Comparison of ENCODE assay signal across 17 cellular contexts in genomic region chr3:30505866-30506517, GRCh38.
"Had no signal": no experiment of that assay in that cellular context is flagged by ENCODE, and none has a peak within 500 bp of the region (broad histone marks: within the 10 kb centered on the region; RNA-seq: fewer than 3 reads in every experiment).

No MANE protein-coding gene starts in this region.

- ATAC-seq: activated CD4-positive, CD25-positive, alpha-beta regulatory T cell treated with anti-CD3 and anti-CD28 coated beads, Interleukin-2, amount 50 U/mL, for 24 hours; activated CD8-positive, alpha-beta T cell treated with anti-CD3 and anti-CD28 coated beads, Interleukin-2, amount 10 ng/mL, durations not matched to agents 7 days and 5 days; effector memory CD8-positive, alpha-beta T cell; gastroesophageal sphincter; heart left ventricle; left lung; right cardiac atrium; stimulated activated naive CD8-positive, alpha-beta T cell treated with anti-CD3 and anti-CD28 coated beads, Interleukin-15, amount 100 ng/mL, for 72 hours had no signal

- H3K36me3 ChIP-seq: esophagus squamous epithelium, gastroesophageal sphincter, heart left ventricle, left lung, suprapubic skin had no signal

- H3K27ac ChIP-seq: esophagus squamous epithelium, gastroesophageal sphincter, heart left ventricle, left lung, skin epidermis, suprapubic skin had no signal

- H3K27me3 ChIP-seq: esophagus squamous epithelium, gastroesophageal sphincter, heart left ventricle, left lung, suprapubic skin had no signal

- H3K4me3 ChIP-seq: esophagus squamous epithelium, gastroesophageal sphincter, heart left ventricle, left lung, skin epidermis, suprapubic skin had no signal

- H3K4me1 ChIP-seq: esophagus squamous epithelium, suprapubic skin had no signal

- H3K9me3 ChIP-seq: esophagus squamous epithelium, gastroesophageal sphincter, heart left ventricle, left lung, suprapubic skin had no signal

- DNase-seq: activated CD4-positive, alpha-beta T cell treated with anti-CD3 and anti-CD28 coated beads, Interleukin-2, amount 10 ng/mL, durations not matched to agents 7 days and 5 days; activated CD8-positive, alpha-beta T cell treated with anti-CD3 and anti-CD28 coated beads, Interleukin-2, amount 10 ng/mL, durations not matched to agents 7 days and 5 days; activated effector memory CD4-positive, alpha-beta T cell treated with Interleukin-2 at 50 U/mL for 16 hours; activated T-cell treated with anti-CD3 and anti-CD28 coated beads, Interleukin-2, amount 50 U/mL, for 24 hours; effector memory CD8-positive, alpha-beta T cell; esophagus squamous epithelium; heart left ventricle; left lung; occipital lobe; right cardiac atrium; stimulated activated CD4-positive, alpha-beta T cell treated with anti-CD3 and anti-CD28 coated beads, Interleukin-15, amount 100 ng/mL, for 24 hours; stimulated activated CD4-positive, alpha-beta T cell treated with anti-CD3 and anti-CD28 coated beads, Interleukin-2, amount 100 ng/mL, for 48 hours; stimulated activated naive CD8-positive, alpha-beta T cell treated with anti-CD3 and anti-CD28 coated beads, Interleukin-15, amount 100 ng/mL, for 72 hours had no signal
